In the genomic region with DNA sequence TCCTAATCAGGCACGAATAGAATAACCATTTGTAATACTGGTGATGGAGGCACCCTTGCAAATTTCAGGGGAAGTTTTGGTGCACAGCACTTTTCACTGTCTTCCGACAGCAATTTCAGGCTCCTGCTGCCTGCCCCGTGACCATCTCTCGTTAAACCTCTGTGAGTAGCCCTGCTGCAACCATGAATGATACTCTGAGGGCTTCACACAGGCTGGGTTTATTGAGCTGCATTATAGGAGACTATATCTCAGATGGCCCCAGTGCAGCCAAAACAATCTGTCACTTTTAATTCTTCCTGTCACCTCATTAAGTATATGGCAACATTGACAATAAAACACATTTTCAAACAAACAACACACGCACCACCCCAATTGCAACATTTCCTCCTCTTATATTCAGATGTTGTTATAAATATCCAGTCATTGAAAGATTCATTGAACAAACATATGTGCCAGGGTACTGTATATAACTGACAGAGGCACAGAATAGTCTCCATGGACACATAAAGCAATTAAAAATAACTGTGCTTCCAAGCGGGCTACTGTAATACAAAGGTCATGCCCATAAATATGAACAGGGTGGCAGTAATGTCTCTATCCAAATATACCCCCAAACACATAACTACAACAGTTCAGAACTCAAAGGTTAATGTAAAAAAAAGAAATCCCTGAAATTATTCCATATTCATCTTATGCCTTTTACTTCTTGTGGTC, we compare ENCODE assay signal across 25 cellular contexts.
DNase-seq lines count a peak whose midpoint lies in the region; ATAC-seq, FAIRE-seq and TF ChIP-seq lines count a peak whose summit lies in the region.
"Had no signal": no experiment of that assay in that cellular context is flagged by ENCODE, and none has a peak within 500 bp of the region (broad histone marks: within the 10 kb centered on the region; RNA-seq: fewer than 3 reads in every experiment).

No MANE protein-coding gene starts in this region.

- CTCF ChIA-PET in H1 (lab: Charles Lee; ENCODE audit: partially characterized antibody): no interaction called here

- no peaks in the 10 kb centered on the region for H3K79me1 ChIP-seq in H1 (ENCODE audit: low read depth, low read length)

- no peak overlapping the region for H2BK20ac ChIP-seq in H1 (ENCODE audit: low read length)

- POLR2A ChIA-PET in H1 (lab: Charles Lee; ENCODE audit: partially characterized antibody): interaction anchor here (0.6 kb wide), 1 partner anchor 12 kb away, joined by 3 read pairs; no protein-coding TSS in a partner anchor

- H3K4me2 ChIP-seq in H1 (ENCODE audit: insufficient read depth in 1 of 2, low read depth in 2 of 2, low read length in 2 of 2): no peak overlapping the region

- H3K9me3 ChIP-seq in heart left ventricle (no peaks in the 10 kb centered on the region), H1 (ENCODE audit: insufficient read depth in 2 of 2, low read depth in 1 of 2, low read length in 1 of 2) (0 out of 4 replicates have a peak, but pooled peaks cover 0 to 3% of the 10 kb centered on the region in 2 experiments)
- H3K9me3 ChIP-seq: Peyer's patch had no signal

- H3K18ac ChIP-seq in H1 (ENCODE audit: extremely low read depth, low read length): no peak overlapping the region

- H3K36me3 ChIP-seq in heart left ventricle: no peaks in the 10 kb centered on the region
- no peaks in the 10 kb centered on the region for H3K36me3 ChIP-seq in H1 (ENCODE audit: control insufficient read depth in 2 of 4, insufficient read depth in 4 of 4, low read length in 3 of 4)
- H3K36me3 ChIP-seq: Peyer's patch had no signal

- H3K27ac ChIP-seq in heart left ventricle (no peak overlapping the region), H1 (ENCODE audit: low read depth, low read length) (no peak overlapping the region)
- H3K27ac ChIP-seq: 22Rv1, C4-2B, Peyer's patch had no signal

- H3K23ac ChIP-seq in H1 (ENCODE audit: insufficient read length): no peak overlapping the region

- TF ChIP-seq CTCF in heart left ventricle (IDR thresholded peaks at IDR 0.05): no peak
- TF ChIP-seq CTCF in H1 (IDR thresholded peaks at IDR 0.05; ENCODE audit: control extremely low read depth in 1 of 3, insufficient read depth in 1 of 3, low read depth in 1 of 3, low read length in 3 of 3): no peak

- H3K79me2 ChIP-seq in H1 (ENCODE audit: control insufficient read depth in 1 of 2, insufficient read depth in 2 of 2, low read length in 2 of 2): no peaks in the 10 kb centered on the region

- no peak for TF ChIP-seq EP300 in H1 (IDR thresholded peaks at IDR 0.05; ENCODE audit: borderline replicate concordance in 1 of 2, low read depth in 2 of 2, low read length in 2 of 2)

- H3K27me3 ChIP-seq in heart left ventricle (no peaks in the 10 kb centered on the region), H1 (replicated peaks in 1 of 4; ENCODE audit: control insufficient read depth in 3 of 4, extremely low read depth in 1 of 4, insufficient read depth in 3 of 4, low read length in 3 of 4) (no peaks in the 10 kb centered on the region)
- H3K27me3 ChIP-seq: Peyer's patch had no signal

- no peak overlapping the region for H4K5ac ChIP-seq in H1 (ENCODE audit: insufficient read length, low read depth, low read length)

- no peak for FAIRE-seq in H1 (lab: Jason Lieb, UNC)
- FAIRE-seq: GM19239, HepG2 had no signal

- no peak overlapping the region for H2BK15ac ChIP-seq in H1 (ENCODE audit: low read length)

- no peak for TF ChIP-seq POLR2A in heart left ventricle (IDR thresholded peaks at IDR 0.05)
- no peak for TF ChIP-seq POLR2A in H1 (IDR thresholded peaks at IDR 0.05; ENCODE audit: control extremely low read depth in 1 of 2, low read depth in 2 of 2, low read length in 2 of 2)

- H2AK5ac ChIP-seq in H1 (ENCODE audit: low read depth, low read length): no peak overlapping the region

- H2BK5ac ChIP-seq in H1 (ENCODE audit: low read depth, low read length): no peak overlapping the region

- H3K23me2 ChIP-seq in H1 (ENCODE audit: low read depth, low read length): no peaks in the 10 kb centered on the region; the same call in 1 of the 2 replicates

- no peaks in the 10 kb centered on the region for H4K20me1 ChIP-seq in H1 (replicated peaks in 1 of 2; ENCODE audit: control insufficient read depth in 1 of 2, insufficient read depth in 2 of 2, low read length in 2 of 2)

- H2BK120ac ChIP-seq in H1 (replicated peaks; ENCODE audit: low read depth, low read length): no peak overlapping the region

- no peak overlapping the region for H3K9ac ChIP-seq in H1 (replicated peaks in 1 of 4; ENCODE audit: extremely low read depth in 1 of 4, low read depth in 3 of 4, low read length in 3 of 4)

- DNase-seq in DMS153 (lab: John Stamatoyannopoulos, UW) (peak; percentile 33), DMS153 treated with DMSO at 0.1 percent for 48 hours (lab: John Stamatoyannopoulos, UW; ENCODE audit: unreplicated experiment) (no peak), heart left ventricle (no peak), cardiac septum (ENCODE audit: low spot score) (no peak), H1 (ENCODE audit: low read depth in 1 of 2, low spot score in 2 of 2) (no peak), retina (peak; percentile 44), hippocampal formation (lab: John Stamatoyannopoulos, UW) (no peak)
- DNase-seq: CD8-positive, alpha-beta T cell; DMS 273 treated with DMSO at 0.1 percent for 48 hours; DND-41; H7; Karpas-422; NCI-H1092; NCI-H1436 treated with DMSO at 0.1 percent for 48 hours; NCI-H226; NCI-H510A; NCI-H774; OCI-M1; Peyer's patch had no signal

- intact Hi-C loops in heart left ventricle (cut with DNase I) (no loop called here), cardiac septum (cut with DNase I) (no loop called here)

- no peak overlapping the region for H3K14ac ChIP-seq in H1 (ENCODE audit: insufficient read length)

- H3K4ac ChIP-seq in H1 (replicated peaks; ENCODE audit: insufficient read length, low read depth, low read length): no peak overlapping the region

- H3K4me3 ChIP-seq in heart left ventricle (no peak overlapping the region), H1 (ENCODE audit: extremely low read depth in 1 of 4, insufficient read depth in 2 of 4, low read depth in 3 of 4, low read length in 4 of 4) (no peak overlapping the region)
- H3K4me3 ChIP-seq: Peyer's patch had no signal

- TF ChIP-seq RAD21 in H1 (IDR thresholded peaks at IDR 0.05 in 1 of 2, conservative IDR thresholded peaks at IDR 0.05 in 1 of 2; ENCODE audit: low read depth in 2 of 2, low read length in 2 of 2): no peak

- H3K56ac ChIP-seq in H1 (replicated peaks; ENCODE audit: insufficient read length, low read depth, low read length): no peak overlapping the region

- 50 to 67% (median 59%) methylated on average over 6 of the region's 6 CpGs for WGBS in heart left ventricle, 4 donors
- 85 to 100% methylated on average over 1 to 6 of the region's 6 CpGs for WGBS in H1 (ENCODE audit: extremely low coverage in 1 of 2, insufficient coverage in 1 of 2, insufficient read length in 1 of 2, insufficient replicate concordance in 2 of 2, low coverage in 1 of 2, low lambda C conversion rate in 2 of 2, missing lambda C conversion rate in 1 of 2), 2 experiments

- no peak overlapping the region for H2BK12ac ChIP-seq in H1 (ENCODE audit: low read depth, low read length)

- H4K91ac ChIP-seq in H1 (replicated peaks; ENCODE audit: insufficient read length, low read length): no peak overlapping the region

- H3K4me1 ChIP-seq in heart left ventricle: peaks cover 0 to 4% (median 0%) of the 10 kb centered on the region in 12 donors
- no peaks in the 10 kb centered on the region for H3K4me1 ChIP-seq in H1 (replicated peaks in 1 of 4; ENCODE audit: control insufficient read depth in 3 of 4, insufficient read depth in 4 of 4, low read length in 3 of 4)
- H3K4me1 ChIP-seq: Peyer's patch had no signal

- ATAC-seq in heart left ventricle: peak in 3 of 4 donors; percentile 71 to 83 (median 73)
- ATAC-seq in GM21528 (IDR thresholded peaks at IDR 0.05; ENCODE audit: low FRiP score, unreplicated experiment): no peak
- ATAC-seq: CD8-positive, alpha-beta T cell; HepG2; SK-N-SH treated with all-trans-retinoic acid at 6 μM for 48 hours had no signal

- 0 out of 2 replicates have a peak overlapping the region, but pooled peaks have one; percentile 6 for H2AFZ ChIP-seq in H1 (ENCODE audit: low read length)

- no peak overlapping the region for H4K8ac ChIP-seq in H1 (ENCODE audit: extremely low read depth, insufficient read depth, low read length)

TF ChIP-seq in H1, 55 proteins besides CTCF, POLR2A, EP300 and RAD21 (continues in another document):
- TF ChIP-seq CBX5 (IDR thresholded peaks at IDR 0.05; ENCODE audit: low read depth, low read length) (no peak), SP2 (IDR thresholded peaks at IDR 0.05; ENCODE audit: low read length) (no peak), MAFK (IDR thresholded peaks at IDR 0.05; ENCODE audit: low read depth, low read length) (no peak), RXRA (IDR thresholded peaks at IDR 0.05; ENCODE audit: insufficient read depth, low read depth, low read length) (no peak), CTBP2 (IDR thresholded peaks at IDR 0.05; ENCODE audit: borderline replicate concordance, insufficient read depth, insufficient read length, low read length) (no peak), SIX5 (IDR thresholded peaks at IDR 0.05; ENCODE audit: low read depth, low read length) (no peak), ZNF274 (IDR thresholded peaks at IDR 0.05; ENCODE audit: borderline replicate concordance, extremely low read depth, low read length) (no peak), GABPA (IDR thresholded peaks at IDR 0.05; ENCODE audit: borderline replicate concordance, insufficient read depth, low read length) (no peak), HDAC6 (IDR thresholded peaks at IDR 0.05; ENCODE audit: low read depth, low read length) (no peak), SAP30 (IDR thresholded peaks at IDR 0.05; ENCODE audit: insufficient read depth, insufficient replicate concordance, low read length) (no peak)

Comparison
In these comparisons a context has a peak if more than half of its experiments do, and no peak if none do; other contexts are left out.
1. DNase-seq: peak in DMS153 (single experiment) and retina (single experiment); none in DMS153 treated with DMSO at 0.1 percent for 48 hours (single experiment), heart left ventricle (0 of 5), cardiac septum (single experiment), H1 (0 of 2) and hippocampal formation (0 of 2).